ENCODE assay signal across 1 cellular context in the genomic region with DNA sequence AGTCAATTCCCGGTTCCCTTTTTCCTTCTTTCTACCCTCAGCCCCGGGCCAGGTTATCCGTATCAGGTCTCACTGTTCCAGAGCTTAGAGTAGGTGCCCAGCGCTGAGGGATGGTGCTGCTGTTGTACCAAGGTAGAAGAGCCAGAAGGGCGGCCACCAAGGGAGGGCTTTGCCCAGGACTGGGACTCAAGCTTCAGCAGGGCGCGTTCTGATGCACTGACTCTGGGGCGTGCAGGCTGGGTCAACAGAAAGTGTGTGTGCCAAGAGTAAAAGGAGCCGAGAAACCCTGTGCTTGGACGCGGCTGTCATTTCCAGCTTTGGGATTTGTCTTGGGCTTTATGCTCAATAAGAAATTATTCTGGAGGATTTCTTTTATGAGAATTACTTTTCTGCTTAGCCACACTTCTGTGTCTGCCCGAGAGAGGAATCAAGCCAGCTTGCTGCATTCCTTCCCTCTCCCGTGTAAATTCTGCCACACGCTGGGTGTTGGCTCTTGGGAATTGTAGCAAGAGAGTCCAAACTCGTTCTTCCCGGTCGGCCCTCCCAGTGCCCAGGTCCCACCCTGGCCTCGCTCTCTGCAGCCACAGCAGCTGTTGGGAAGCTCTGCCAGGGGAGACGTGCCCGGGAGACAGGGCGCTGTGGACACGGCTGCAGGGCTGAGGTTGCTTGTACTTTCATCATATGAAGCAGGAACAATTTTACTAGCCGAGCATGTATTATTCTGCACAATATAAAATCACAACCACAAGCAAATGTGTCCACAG.
TF ChIP-seq lines count a peak whose summit lies in the region.

No MANE protein-coding gene starts in this region.

TF ChIP-seq in SK-N-SH treated with all-trans-retinoic acid at 6 μM for 48 hours, 23 proteins besides CTCF, POLR2A, EP300 and RAD21 (continued from another document):
- TF ChIP-seq, protein P1, sequence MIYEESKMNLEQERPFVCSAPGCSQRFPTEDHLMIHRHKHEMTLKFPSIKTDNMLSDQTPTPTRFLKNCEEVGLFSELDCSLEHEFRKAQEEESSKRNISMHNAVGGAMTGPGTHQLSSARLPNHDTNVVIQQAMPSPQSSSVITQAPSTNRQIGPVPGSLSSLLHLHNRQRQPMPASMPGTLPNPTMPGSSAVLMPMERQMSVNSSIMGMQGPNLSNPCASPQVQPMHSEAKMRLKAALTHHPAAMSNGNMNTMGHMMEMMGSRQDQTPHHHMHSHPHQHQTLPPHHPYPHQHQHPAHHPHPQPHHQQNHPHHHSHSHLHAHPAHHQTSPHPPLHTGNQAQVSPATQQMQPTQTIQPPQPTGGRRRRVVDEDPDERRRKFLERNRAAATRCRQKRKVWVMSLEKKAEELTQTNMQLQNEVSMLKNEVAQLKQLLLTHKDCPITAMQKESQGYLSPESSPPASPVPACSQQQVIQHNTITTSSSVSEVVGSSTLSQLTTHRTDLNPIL (CRISPR knock-in tag; IDR thresholded peaks at IDR 0.05; ENCODE audit: low read depth): no peak
- TF ChIP-seq RARB (CRISPR knock-in tag; IDR thresholded peaks at IDR 0.05) (no peak), SNAI2 (CRISPR knock-in tag; IDR thresholded peaks at IDR 0.05) (no peak), OSR1 (CRISPR knock-in tag; IDR thresholded peaks at IDR 0.05) (no peak), ZNF565 (CRISPR knock-in tag; conservative IDR thresholded peaks at IDR 0.05; ENCODE audit: low read depth) (no peak), ZNF8 (CRISPR knock-in tag; IDR thresholded peaks at IDR 0.05) (no peak), ISL1 (CRISPR knock-in tag; IDR thresholded peaks at IDR 0.05) (no peak), ZFP3 (CRISPR knock-in tag; IDR thresholded peaks at IDR 0.05) (no peak), ZNF70 (CRISPR knock-in tag; IDR thresholded peaks at IDR 0.05) (no peak)
- TF ChIP-seq, protein P2, sequence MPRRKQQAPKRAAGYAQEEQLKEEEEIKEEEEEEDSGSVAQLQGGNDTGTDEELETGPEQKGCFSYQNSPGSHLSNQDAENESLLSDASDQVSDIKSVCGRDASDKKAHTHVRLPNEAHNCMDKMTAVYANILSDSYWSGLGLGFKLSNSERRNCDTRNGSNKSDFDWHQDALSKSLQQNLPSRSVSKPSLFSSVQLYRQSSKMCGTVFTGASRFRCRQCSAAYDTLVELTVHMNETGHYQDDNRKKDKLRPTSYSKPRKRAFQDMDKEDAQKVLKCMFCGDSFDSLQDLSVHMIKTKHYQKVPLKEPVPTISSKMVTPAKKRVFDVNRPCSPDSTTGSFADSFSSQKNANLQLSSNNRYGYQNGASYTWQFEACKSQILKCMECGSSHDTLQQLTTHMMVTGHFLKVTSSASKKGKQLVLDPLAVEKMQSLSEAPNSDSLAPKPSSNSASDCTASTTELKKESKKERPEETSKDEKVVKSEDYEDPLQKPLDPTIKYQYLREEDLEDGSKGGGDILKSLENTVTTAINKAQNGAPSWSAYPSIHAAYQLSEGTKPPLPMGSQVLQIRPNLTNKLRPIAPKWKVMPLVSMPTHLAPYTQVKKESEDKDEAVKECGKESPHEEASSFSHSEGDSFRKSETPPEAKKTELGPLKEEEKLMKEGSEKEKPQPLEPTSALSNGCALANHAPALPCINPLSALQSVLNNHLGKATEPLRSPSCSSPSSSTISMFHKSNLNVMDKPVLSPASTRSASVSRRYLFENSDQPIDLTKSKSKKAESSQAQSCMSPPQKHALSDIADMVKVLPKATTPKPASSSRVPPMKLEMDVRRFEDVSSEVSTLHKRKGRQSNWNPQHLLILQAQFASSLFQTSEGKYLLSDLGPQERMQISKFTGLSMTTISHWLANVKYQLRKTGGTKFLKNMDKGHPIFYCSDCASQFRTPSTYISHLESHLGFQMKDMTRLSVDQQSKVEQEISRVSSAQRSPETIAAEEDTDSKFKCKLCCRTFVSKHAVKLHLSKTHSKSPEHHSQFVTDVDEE (CRISPR knock-in tag; IDR thresholded peaks at IDR 0.05): no peak
- TF ChIP-seq, protein P3, sequence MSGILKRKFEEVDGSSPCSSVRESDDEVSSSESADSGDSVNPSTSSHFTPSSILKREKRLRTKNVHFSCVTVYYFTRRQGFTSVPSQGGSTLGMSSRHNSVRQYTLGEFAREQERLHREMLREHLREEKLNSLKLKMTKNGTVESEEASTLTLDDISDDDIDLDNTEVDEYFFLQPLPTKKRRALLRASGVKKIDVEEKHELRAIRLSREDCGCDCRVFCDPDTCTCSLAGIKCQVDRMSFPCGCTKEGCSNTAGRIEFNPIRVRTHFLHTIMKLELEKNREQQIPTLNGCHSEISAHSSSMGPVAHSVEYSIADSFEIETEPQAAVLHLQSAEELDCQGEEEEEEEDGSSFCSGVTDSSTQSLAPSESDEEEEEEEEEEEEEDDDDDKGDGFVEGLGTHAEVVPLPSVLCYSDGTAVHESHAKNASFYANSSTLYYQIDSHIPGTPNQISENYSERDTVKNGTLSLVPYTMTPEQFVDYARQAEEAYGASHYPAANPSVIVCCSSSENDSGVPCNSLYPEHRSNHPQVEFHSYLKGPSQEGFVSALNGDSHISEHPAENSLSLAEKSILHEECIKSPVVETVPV (CRISPR knock-in tag; IDR thresholded peaks at IDR 0.05): no peak
